8 cellular contexts compared by ENCODE assay signal in the genomic region with DNA sequence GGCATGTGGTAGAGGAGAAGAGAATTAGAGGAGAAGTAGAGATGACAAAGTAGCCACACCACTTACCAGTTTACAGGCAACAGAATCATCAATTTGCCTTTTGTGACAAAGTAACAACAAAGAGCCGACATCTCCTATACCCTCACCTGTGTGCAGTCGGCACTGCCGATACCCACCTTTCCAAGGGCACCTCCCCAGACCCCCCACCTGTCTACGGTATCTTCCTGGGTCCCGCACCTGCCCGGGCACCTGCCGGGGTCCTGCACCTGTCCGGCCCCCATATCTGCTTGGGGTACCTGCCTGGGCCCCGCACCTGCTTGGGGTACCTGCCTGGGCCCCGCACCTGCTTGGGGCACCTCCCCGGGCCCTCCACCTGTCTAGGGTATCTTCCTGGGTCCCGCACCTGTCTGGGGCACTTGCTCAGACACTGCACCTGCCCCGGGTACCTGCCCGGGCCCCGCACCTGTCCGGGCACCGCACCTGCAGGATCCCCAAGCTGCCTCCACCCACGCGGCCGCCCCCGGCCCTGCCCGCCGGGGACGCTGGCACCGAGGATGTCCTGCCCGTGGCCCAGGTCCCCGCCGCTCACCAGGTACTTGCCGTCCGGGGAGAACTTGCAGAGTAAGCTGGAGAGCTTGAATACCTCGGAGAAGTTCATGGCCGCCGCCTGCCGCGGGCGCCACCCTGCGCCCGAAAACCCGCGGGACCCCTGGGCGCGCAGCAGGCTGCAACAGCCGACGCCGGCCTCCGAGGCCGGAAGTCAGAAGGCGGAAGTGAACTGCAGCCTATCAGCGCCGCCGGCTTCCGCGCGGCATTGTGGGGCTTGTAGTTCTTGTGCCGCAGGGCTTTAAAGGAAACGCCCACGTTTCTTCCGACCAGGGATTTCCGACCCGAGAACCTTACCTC. TPM values are rescaled to one million over a fixed set of nuclear protein-coding genes. Genes with fewer than 3 reads are reported as not detected.
DNase-seq lines count a peak whose midpoint lies in the region; ATAC-seq and TF ChIP-seq lines count a peak whose summit lies in the region.

A gene with protein sequence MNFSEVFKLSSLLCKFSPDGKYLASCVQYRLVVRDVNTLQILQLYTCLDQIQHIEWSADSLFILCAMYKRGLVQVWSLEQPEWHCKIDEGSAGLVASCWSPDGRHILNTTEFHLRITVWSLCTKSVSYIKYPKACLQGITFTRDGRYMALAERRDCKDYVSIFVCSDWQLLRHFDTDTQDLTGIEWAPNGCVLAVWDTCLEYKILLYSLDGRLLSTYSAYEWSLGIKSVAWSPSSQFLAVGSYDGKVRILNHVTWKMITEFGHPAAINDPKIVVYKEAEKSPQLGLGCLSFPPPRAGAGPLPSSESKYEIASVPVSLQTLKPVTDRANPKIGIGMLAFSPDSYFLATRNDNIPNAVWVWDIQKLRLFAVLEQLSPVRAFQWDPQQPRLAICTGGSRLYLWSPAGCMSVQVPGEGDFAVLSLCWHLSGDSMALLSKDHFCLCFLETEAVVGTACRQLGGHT (minus strand): TSS at position 762 of the 906 bp plus-strand sequence. CDS start 104 bp downstream, at position 658.

- TF ChIP-seq CTCF in GM13977 (IDR thresholded peaks at IDR 0.05; ENCODE audit: extremely low read depth, insufficient read depth, missing control alignments) = peak; percentile 46
- peak in 2 of 3 experiments; percentile 7 to 10 for TF ChIP-seq CTCF in ascending aorta (IDR thresholded peaks at IDR 0.05)
- no peak for TF ChIP-seq CTCF in vagina (IDR thresholded peaks at IDR 0.05)

- H3K9me3 ChIP-seq in ascending aorta (no peaks in the 10 kb centered on the region), vagina (no peaks in the 10 kb centered on the region)

- DNase-seq in GM13977 (ENCODE audit: low spot score) = peak; percentile 98
- peak; percentile 83 for DNase-seq in NCI-H146 (lab: John Stamatoyannopoulos, UW)
- peak; percentile 67 to 95 for DNase-seq in ascending aorta (ENCODE audit: low spot score in 2 of 2)
- peak; percentile 97 for DNase-seq in hepatic stellate cell (ENCODE audit: low spot score)
- no peak for DNase-seq in vagina (ENCODE audit: extremely low spot score in 2 of 2)

- peak in 1 of 2 donors; percentile 43 for TF ChIP-seq POLR2A in vagina (IDR thresholded peaks at IDR 0.05)

- H3K36me3 ChIP-seq in ascending aorta (peaks cover 0 to 16% of the 10 kb centered on the region in 2 donors), rectal smooth muscle tissue (ENCODE audit: control insufficient read depth, insufficient read depth, low read length) (peaks cover 3% of the 10 kb centered on the region), vagina (no peaks in the 10 kb centered on the region)

- H3K4me3 ChIP-seq in ascending aorta (peak within 1 kb of the TSS; percentile 81 to 90), rectal smooth muscle tissue (ENCODE audit: low read length) (peak within 1 kb of the TSS; percentile 86), vagina (peak within 1 kb of the TSS; percentile 76 to 81)

- in situ Hi-C loops in GM13977 (cut with MboI; ENCODE audit: low pct_unique_long_range_greater_than_20kb, low sequenced_read_pairs, unreplicated experiment) = no loop called here

- H3K9ac ChIP-seq in rectal smooth muscle tissue (ENCODE audit: low read length) = peak within 1 kb of the TSS; percentile 56

- intact Hi-C loops in T-helper 2 cell treated with Interferon-gamma antibody and Interleukin-4, amounts not matched to agents 100 ng/mL and 5 ng/mL, for 36 hours (cut with micrococcal nuclease) = loop anchor here (1.0 to 10.0 kb wide), 4 partner anchors 25 to 147 kb away; a partner anchor contains a TSS
- intact Hi-C loops in ascending aorta (cut with DNase I) (loop anchor here (1.0 kb wide), 1 partner anchor 25 kb away; no protein-coding TSS in a partner anchor), vagina (cut with DNase I) (no loop called here)

- H3K4me1 ChIP-seq in ascending aorta (peaks cover 6 to 34% of the 10 kb centered on the region in 2 donors), rectal smooth muscle tissue (ENCODE audit: control insufficient read depth, insufficient read depth, low read length) (no peaks in the 10 kb centered on the region), vagina (peaks cover 33% of the 10 kb centered on the region)

- H3K27ac ChIP-seq in ascending aorta (no peak within 1 kb of the TSS), rectal smooth muscle tissue (ENCODE audit: low read depth, low read length) (no peak within 1 kb of the TSS), vagina (no peak within 1 kb of the TSS)

- H3K27me3 ChIP-seq in ascending aorta (peaks cover 27% of the 10 kb centered on the region), rectal smooth muscle tissue (ENCODE audit: control insufficient read depth, insufficient read depth, low read length) (peaks cover 24% of the 10 kb centered on the region), vagina (peaks cover 14% of the 10 kb centered on the region)

- peak; percentile 85 for ATAC-seq in HG02840 (IDR thresholded peaks at IDR 0.05; ENCODE audit: low FRiP score, unreplicated experiment)

RNA-seq across cellular contexts. Expression of the gene that starts here (rescaled TPM):
- 33.2 and 38.6 TPM in 2 replicates for total RNA-seq in T-helper 2 cell treated with Interferon-gamma antibody and Interleukin-4, amounts not matched to agents 100 ng/mL and 5 ng/mL, for 36 hours
- total RNA-seq in ascending aorta = 14.4 TPM
- total RNA-seq in vagina = 23.3 TPM

Comparison
In these comparisons a context has a peak if more than half of its experiments do, and no peak if none do; other contexts are left out.
1. DNase-seq: peak in GM13977 (single experiment), NCI-H146 (single experiment), ascending aorta (2 of 2) and hepatic stellate cell (single experiment); none in vagina (0 of 2).
2. CTCF ChIP-seq: peak in GM13977 (single experiment) and ascending aorta (2 of 3); none in vagina (0 of 3).
3. Peak in every context shown above with its lines, with median percentiles within 50 percentile points of each other: H3K4me3 ChIP-seq.